In genomic region chr1:222974496-222974895, GRCh38 we compare ENCODE assay signal across 15 cellular contexts.
DNase-seq lines count a peak whose midpoint lies in the region; ATAC-seq and TF ChIP-seq lines count a peak whose summit lies in the region.
"Had no signal": no experiment of that assay in that cellular context is flagged by ENCODE, and none has a peak within 500 bp of the region (broad histone marks: within the 10 kb centered on the region; RNA-seq: fewer than 3 reads in every experiment).

No MANE protein-coding gene starts in this region.

- no peak for ATAC-seq in HG03354 (IDR thresholded peaks at IDR 0.05; ENCODE audit: poor library complexity, severe bottlenecking, unreplicated experiment)
- ATAC-seq: activated naive CD8-positive, alpha-beta T cell treated with anti-CD3 and anti-CD28 coated beads, Interleukin-2, amount 50 U/mL, for 24 hours; HepG2 had no signal

- CTCF ChIA-PET in BJ (lab: Yijun Ruan, JAX): interaction anchor here (0.6 to 1.3 kb wide), 2 partner anchors 19 to 113 kb away, joined by 3 to 4 read pairs; no protein-coding TSS in a partner anchor

- H3K4me3 ChIP-seq in BJ (ENCODE audit: low read depth, low read length) (no peak overlapping the region), MG63 (no peak overlapping the region)
- H3K4me3 ChIP-seq: suprapubic skin had no signal

- no peaks in the 10 kb centered on the region for H3K27me3 ChIP-seq in BJ (ENCODE audit: control insufficient read depth, insufficient read depth, low read length)
- no peaks in the 10 kb centered on the region for H3K27me3 ChIP-seq in MG63
- H3K27me3 ChIP-seq: suprapubic skin had no signal

- no peaks in the 10 kb centered on the region for H3K36me3 ChIP-seq in BJ (ENCODE audit: control insufficient read depth, insufficient read depth, low read length)
- H3K36me3 ChIP-seq in MG63: no peaks in the 10 kb centered on the region; the same call in 1 of the 2 replicates
- H3K36me3 ChIP-seq: suprapubic skin had no signal

- peaks cover 2% of the 10 kb centered on the region; the same call in 1 of the 2 replicates for H3K9me3 ChIP-seq in MG63
- H3K9me3 ChIP-seq: Caco-2, suprapubic skin had no signal

- peak; percentile 92 for DNase-seq in BJ (ENCODE audit: low read depth)
- peak; percentile 72 for DNase-seq in MG63
- peak; percentile 7 for DNase-seq in dermis blood vessel endothelial cell
- peak; percentile 58 for DNase-seq in myocyte (ENCODE audit: low read depth)
- DNase-seq in SKM-1 treated with dmso at 0.1 percent for 144 hours (lab: John Stamatoyannopoulos, UW; ENCODE audit: unreplicated experiment): no peak
- no peak for DNase-seq in effector CD4-positive, alpha-beta T cell
- DNase-seq in activated naive CD4-positive, alpha-beta T cell treated with anti-CD3 and anti-CD28 coated beads, Interleukin-2, amount 50 U/mL, for 16 hours: no peak
- DNase-seq: activated naive CD8-positive, alpha-beta T cell treated with anti-CD3 and anti-CD28 coated beads, Interleukin-2, amount 50 U/mL, for 24 hours; Caco-2; left cardiac atrium; NCI-H187; nucleus accumbens had no signal

- no peak for TF ChIP-seq CTCF in BJ (IDR thresholded peaks at IDR 0.05; ENCODE audit: insufficient read depth, low read depth, low read length)

- POLR2A ChIA-PET in BJ (lab: Charles Lee): no interaction called here

Comparison
In these comparisons a context has a peak if more than half of its experiments do, and no peak if none do; other contexts are left out.
1. DNase-seq: peak in BJ (single experiment), MG63 (single experiment), dermis blood vessel endothelial cell (single experiment) and myocyte (single experiment); none in SKM-1 treated with dmso at 0.1 percent for 144 hours (single experiment), effector CD4-positive, alpha-beta T cell (single experiment) and activated naive CD4-positive, alpha-beta T cell treated with anti-CD3 and anti-CD28 coated beads, Interleukin-2, amount 50 U/mL, for 16 hours (single experiment).